In the genomic region with DNA sequence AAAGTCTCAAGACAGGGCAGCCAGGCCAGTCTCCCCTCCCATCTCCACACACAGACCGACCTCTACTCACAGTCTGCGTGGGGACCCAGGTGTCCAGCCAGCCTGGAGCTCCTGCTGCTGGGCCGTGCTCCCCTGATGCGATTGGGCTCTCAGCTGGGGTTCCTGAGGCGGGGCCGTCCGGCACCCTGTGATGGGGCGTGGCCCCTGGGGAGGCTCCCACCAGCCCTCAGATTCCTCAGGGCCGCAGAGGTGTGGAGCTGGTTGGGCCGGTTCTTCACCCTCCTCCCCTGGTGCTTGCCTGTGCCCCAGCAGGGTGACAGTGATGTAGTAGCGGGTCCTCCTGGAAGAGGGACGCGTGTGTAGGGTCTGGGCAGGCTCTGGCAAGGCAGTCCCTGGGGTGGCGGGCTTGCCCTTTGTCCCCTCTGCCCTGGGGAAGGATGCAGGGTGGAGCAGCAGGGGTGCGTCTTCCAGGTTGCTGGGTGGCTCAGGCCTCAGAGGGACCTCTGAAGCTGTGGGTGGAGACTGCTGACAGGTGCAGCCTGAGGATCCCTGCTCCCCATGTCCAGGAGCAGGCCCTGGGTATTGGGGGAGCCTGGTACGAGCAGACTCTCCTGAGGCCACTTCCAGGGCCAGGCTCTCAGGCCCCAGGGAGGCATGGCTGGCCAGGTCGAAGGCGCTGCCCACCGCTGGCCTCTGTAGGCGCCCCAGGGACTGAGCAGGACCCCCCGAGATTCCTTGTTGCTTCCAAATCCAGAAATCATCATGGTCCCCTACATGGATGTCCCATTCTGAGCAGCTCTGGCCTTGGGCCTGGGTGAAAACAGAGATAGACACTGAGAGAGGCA, we compare ENCODE assay signal across 1 cellular context.
TF ChIP-seq lines count a peak whose summit lies in the region.

A gene with protein sequence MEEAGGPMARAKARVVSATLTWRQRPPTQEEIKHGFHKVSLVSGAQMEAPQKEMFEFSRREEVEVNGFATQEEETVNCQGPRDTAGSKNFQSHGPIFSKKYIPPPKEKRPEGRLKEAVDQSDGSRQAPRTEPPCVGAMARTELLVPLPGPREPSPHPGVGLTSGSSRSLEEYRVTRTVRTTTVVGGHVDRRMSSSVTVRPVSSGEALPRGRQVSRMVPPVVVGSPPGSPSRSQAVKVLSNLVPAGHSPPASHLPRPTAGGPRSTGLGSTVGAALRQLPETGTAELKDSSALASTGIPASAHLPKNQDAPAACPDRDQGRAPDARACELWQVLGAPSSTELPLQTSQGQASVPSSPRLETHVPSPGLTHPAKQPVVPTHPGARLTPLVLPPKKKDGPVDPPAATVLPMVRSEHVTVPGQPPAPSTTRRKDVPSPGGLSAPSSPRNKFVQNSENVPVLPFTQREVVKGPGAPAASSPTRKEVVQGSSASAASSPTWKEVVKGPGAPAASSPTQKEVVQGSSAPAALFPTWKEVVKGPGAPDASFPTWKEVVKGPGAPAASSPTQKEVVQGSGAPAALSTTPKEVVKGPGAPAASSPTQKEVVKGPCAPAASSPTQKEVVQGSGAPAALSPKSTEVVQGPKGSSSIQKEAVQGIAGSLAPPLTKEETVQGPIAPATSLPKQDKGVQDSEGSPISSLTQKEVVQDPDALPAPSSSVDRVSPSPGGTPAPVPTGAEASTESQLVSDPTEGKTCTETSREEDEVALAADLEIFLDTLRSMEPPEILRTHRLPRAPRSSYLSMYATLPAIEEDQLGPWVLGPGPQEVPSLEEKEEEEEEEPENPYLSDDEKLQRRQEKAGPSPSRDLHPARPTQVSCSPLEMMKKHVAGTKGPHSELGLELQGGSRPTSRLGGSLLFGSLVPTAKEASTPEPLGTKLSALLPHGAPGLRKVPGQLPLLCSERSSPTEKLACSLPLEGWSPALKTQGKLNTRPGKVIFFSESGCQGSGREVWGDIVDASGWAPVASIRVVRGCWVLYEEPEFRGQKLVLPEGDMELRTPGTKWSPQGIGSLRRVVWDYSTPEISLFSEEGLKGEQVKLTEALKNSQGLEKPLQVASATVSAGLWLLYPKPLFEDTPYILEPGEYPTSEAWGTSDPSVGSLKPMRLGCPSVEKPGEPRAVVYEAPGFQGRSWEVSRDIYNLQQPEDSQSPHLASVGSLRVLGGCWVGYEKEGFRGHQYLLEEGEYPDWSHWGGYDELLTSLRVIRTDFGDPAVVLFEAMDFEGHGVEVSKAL (N-terminal part only) (minus strand): TSS at position 155 of the 845 bp plus-strand sequence. CDS start 7,473 bp downstream, outside the sequence.

TF ChIP-seq in HEK293, 187 proteins besides CTCF, POLR2A, EP300 and RAD21:
- TF ChIP-seq, protein P1, sequence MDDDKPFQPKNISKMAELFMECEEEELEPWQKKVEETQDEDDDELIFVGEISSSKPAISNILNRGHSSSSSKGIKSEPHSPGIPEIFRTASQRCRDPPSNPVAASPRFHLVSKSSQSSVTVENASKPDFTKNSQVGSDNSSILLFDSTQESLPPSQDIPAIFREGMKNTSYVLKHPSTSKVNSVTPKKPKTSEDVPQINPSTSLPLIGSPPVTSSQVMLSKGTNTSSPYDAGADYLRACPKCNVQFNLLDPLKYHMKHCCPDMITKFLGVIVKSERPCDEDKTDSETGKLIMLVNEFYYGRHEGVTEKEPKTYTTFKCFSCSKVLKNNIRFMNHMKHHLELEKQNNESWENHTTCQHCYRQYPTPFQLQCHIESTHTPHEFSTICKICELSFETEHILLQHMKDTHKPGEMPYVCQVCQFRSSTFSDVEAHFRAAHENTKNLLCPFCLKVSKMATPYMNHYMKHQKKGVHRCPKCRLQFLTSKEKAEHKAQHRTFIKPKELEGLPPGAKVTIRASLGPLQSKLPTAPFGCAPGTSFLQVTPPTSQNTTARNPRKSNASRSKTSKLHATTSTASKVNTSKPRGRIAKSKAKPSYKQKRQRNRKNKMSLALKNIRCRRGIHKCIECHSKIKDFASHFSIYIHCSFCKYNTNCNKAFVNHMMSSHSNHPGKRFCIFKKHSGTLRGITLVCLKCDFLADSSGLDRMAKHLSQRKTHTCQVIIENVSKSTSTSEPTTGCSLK (tag by site-specific recombination; IDR thresholded peaks at IDR 0.05), result no peak
- TF ChIP-seq ZNF23 (tag by site-specific recombination; IDR thresholded peaks at IDR 0.05; ENCODE audit: borderline replicate concordance) (no peak), ZIC2 (tag by site-specific recombination; IDR thresholded peaks at IDR 0.05) (peak; percentile 65), ZNF623 (tag by site-specific recombination; IDR thresholded peaks at IDR 0.05) (no peak), ZBTB17 (tag by site-specific recombination; IDR thresholded peaks at IDR 0.05) (no peak), ZNF624 (tag by site-specific recombination; IDR thresholded peaks at IDR 0.05) (no peak)
- TF ChIP-seq, protein P2, sequence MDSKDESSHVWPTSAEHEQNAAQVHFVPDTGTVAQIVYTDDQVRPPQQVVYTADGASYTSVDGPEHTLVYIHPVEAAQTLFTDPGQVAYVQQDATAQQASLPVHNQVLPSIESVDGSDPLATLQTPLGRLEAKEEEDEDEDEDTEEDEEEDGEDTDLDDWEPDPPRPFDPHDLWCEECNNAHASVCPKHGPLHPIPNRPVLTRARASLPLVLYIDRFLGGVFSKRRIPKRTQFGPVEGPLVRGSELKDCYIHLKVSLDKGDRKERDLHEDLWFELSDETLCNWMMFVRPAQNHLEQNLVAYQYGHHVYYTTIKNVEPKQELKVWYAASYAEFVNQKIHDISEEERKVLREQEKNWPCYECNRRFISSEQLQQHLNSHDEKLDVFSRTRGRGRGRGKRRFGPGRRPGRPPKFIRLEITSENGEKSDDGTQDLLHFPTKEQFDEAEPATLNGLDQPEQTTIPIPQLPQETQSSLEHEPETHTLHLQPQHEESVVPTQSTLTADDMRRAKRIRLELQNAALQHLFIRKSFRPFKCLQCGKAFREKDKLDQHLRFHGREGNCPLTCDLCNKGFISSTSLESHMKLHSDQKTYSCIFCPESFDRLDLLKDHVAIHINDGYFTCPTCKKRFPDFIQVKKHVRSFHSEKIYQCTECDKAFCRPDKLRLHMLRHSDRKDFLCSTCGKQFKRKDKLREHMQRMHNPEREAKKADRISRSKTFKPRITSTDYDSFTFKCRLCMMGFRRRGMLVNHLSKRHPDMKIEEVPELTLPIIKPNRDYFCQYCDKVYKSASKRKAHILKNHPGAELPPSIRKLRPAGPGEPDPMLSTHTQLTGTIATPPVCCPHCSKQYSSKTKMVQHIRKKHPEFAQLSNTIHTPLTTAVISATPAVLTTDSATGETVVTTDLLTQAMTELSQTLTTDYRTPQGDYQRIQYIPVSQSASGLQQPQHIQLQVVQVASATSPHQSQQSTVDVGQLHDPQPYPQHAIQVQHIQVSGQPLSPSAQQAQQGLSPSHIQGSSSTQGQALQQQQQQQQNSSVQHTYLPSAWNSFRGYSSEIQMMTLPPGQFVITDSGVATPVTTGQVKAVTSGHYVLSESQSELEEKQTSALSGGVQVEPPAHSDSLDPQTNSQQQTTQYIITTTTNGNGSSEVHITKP (tag by site-specific recombination; IDR thresholded peaks at IDR 0.05), result no peak
- TF ChIP-seq, protein P3, sequence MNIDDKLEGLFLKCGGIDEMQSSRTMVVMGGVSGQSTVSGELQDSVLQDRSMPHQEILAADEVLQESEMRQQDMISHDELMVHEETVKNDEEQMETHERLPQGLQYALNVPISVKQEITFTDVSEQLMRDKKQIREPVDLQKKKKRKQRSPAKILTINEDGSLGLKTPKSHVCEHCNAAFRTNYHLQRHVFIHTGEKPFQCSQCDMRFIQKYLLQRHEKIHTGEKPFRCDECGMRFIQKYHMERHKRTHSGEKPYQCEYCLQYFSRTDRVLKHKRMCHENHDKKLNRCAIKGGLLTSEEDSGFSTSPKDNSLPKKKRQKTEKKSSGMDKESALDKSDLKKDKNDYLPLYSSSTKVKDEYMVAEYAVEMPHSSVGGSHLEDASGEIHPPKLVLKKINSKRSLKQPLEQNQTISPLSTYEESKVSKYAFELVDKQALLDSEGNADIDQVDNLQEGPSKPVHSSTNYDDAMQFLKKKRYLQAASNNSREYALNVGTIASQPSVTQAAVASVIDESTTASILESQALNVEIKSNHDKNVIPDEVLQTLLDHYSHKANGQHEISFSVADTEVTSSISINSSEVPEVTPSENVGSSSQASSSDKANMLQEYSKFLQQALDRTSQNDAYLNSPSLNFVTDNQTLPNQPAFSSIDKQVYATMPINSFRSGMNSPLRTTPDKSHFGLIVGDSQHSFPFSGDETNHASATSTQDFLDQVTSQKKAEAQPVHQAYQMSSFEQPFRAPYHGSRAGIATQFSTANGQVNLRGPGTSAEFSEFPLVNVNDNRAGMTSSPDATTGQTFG (tag by site-specific recombination; IDR thresholded peaks at IDR 0.05; ENCODE audit: borderline replicate concordance), result no peak
